10 cellular contexts compared by ENCODE assay signal in genomic region chr1:156584813-156585212, GRCh38. TPM values are rescaled to one million over a fixed set of nuclear protein-coding genes. Genes with fewer than 3 reads are reported as not detected.
DNase-seq lines count a peak whose midpoint lies in the region; ATAC-seq and TF ChIP-seq lines count a peak whose summit lies in the region.
"Had no signal": no experiment of that assay in that cellular context is flagged by ENCODE, and none has a peak within 500 bp of the region (broad histone marks: within the 10 kb centered on the region; RNA-seq: fewer than 3 reads in every experiment).

No MANE protein-coding gene starts in this region.

- no peak for DNase-seq in AG04449 (ENCODE audit: low read depth, low spot score)
- DNase-seq in GM12865 (ENCODE audit: low read depth), result peak; percentile 40
- DNase-seq in NCI-H510A treated with DMSO at 0.1 percent for 48 hours (lab: John Stamatoyannopoulos, UW), result peak; percentile 55
- no peak for DNase-seq in foreskin keratinocyte
- DNase-seq in prostate gland (ENCODE audit: low spot score), result no peak
- no peak for DNase-seq in vagina (ENCODE audit: extremely low spot score in 2 of 2)
- DNase-seq: left lung had no signal

- ATAC-seq in foreskin keratinocyte (peak; percentile 35), HG03571 (IDR thresholded peaks at IDR 0.05; ENCODE audit: unreplicated experiment) (no peak), GM18505 (IDR thresholded peaks at IDR 0.05; ENCODE audit: unreplicated experiment) (no peak)
- ATAC-seq: Right ventricle myocardium inferior had no signal

- H3K36me3 ChIP-seq in prostate gland, result no peaks in the 10 kb centered on the region
- no peaks in the 10 kb centered on the region for H3K36me3 ChIP-seq in vagina
- H3K36me3 ChIP-seq: left lung had no signal

- peak; percentile 30 for TF ChIP-seq CTCF in AG04449 (IDR thresholded peaks at IDR 0.05; ENCODE audit: insufficient read depth, low read length, missing control alignments)
- peak; percentile 56 for TF ChIP-seq CTCF in GM12865 (IDR thresholded peaks at IDR 0.05; ENCODE audit: insufficient read depth, low read depth, low read length, missing control alignments)
- peak; percentile 45 for TF ChIP-seq CTCF in foreskin keratinocyte (conservative IDR thresholded peaks at IDR 0.05)
- no peak for TF ChIP-seq CTCF in prostate gland (IDR thresholded peaks at IDR 0.05)
- TF ChIP-seq CTCF in vagina (IDR thresholded peaks at IDR 0.05), result no peak

- H3K4me1 ChIP-seq in foreskin keratinocyte (no peaks in the 10 kb centered on the region), prostate gland (replicated peaks) (no peaks in the 10 kb centered on the region), vagina (no peaks in the 10 kb centered on the region)

- POLR2A ChIA-PET in AG04449 (lab: Yijun Ruan, JAX), result no interaction called here

- no peak overlapping the region for H3K27ac ChIP-seq in foreskin keratinocyte
- no peak overlapping the region for H3K27ac ChIP-seq in prostate gland
- no peak overlapping the region for H3K27ac ChIP-seq in vagina
- H3K27ac ChIP-seq: left lung had no signal

- 51% methylated on average over 11 of the region's 11 CpGs for WGBS in prostate gland

- CTCF ChIA-PET in AG04449 (lab: Yijun Ruan, JAX), result interaction anchor here (0.7 to 3.4 kb wide), 6 partner anchors 13 to 88 kb away, joined by 3 to 25 read pairs (median 6); partner anchors contain the start of genes GPATCH4 and IQGAP3

- H3K4me3 ChIP-seq in AG04449 (ENCODE audit: low read depth, low read length), result no peak overlapping the region
- no peak overlapping the region for H3K4me3 ChIP-seq in GM12865 (ENCODE audit: low read depth, low read length)
- no peak overlapping the region for H3K4me3 ChIP-seq in prostate gland
- no peak overlapping the region for H3K4me3 ChIP-seq in vagina
- H3K4me3 ChIP-seq: left lung had no signal

- H3K27me3 ChIP-seq in foreskin keratinocyte (no peaks in the 10 kb centered on the region), prostate gland (replicated peaks; ENCODE audit: insufficient read depth) (no peaks in the 10 kb centered on the region), vagina (no peaks in the 10 kb centered on the region)
- H3K27me3 ChIP-seq: left lung had no signal

- H3K9me3 ChIP-seq in prostate gland (no peaks in the 10 kb centered on the region), vagina (no peaks in the 10 kb centered on the region)
- H3K9me3 ChIP-seq: left lung had no signal

- intact Hi-C loops in prostate gland (cut with DNase I) (loop anchor here (5.0 kb wide), 1 partner anchor 37 kb away; no protein-coding TSS in a partner anchor), vagina (cut with DNase I) (loop anchor here (5.0 to 10.0 kb wide), 3 partner anchors 70 to 200 kb away; no protein-coding TSS in a partner anchor)

- TF ChIP-seq POLR2A in prostate gland (IDR thresholded peaks at IDR 0.05), result no peak
- no peak for TF ChIP-seq POLR2A in vagina (IDR thresholded peaks at IDR 0.05)
- TF ChIP-seq POLR2A in GM18505 (IDR thresholded peaks at IDR 0.05; ENCODE audit: borderline replicate concordance, extremely low read depth, insufficient read depth, insufficient read length), result no peak

RNA-seq across cellular contexts. Expression of gene TTC24, which starts 5.3 kb away (rescaled TPM):
- total RNA-seq in foreskin keratinocyte (not detected in 2 replicates), prostate gland (not detected), vagina (not detected)
- not detected in 2 replicates for polyA plus RNA-seq in foreskin keratinocyte
- total RNA-seq: left lung, Right ventricle myocardium inferior had no signal

RNA-seq across cellular contexts. Expression of gene NAXE, which starts 6.8 kb away (rescaled TPM):
- total RNA-seq in foreskin keratinocyte, result 115 and 118 TPM in 2 replicates
- polyA plus RNA-seq in foreskin keratinocyte, result 142 and 149 TPM in 2 replicates
- total RNA-seq in prostate gland, result 100 to 1,000 TPM; 118 to 188 TPM
- total RNA-seq in vagina, result 46.7 TPM

RNA-seq across cellular contexts. Expression of gene IQGAP3, which starts 12.4 kb away (rescaled TPM):
- total RNA-seq in foreskin keratinocyte, result 29.4 and 35.7 TPM in 2 replicates
- 7.8 and 11.3 TPM in 2 replicates for polyA plus RNA-seq in foreskin keratinocyte
- total RNA-seq in prostate gland, result 1 to 10 TPM; 1.5 to 3.0 TPM
- total RNA-seq in vagina, result 2.9 TPM

RNA-seq across cellular contexts. Expression of gene GPATCH4, which starts 16.5 kb away (rescaled TPM):
- total RNA-seq in foreskin keratinocyte (39.3 and 46.8 TPM in 2 replicates), prostate gland (10 to 100 TPM; 20.9 to 27.5 TPM), vagina (25.8 TPM)
- polyA plus RNA-seq in foreskin keratinocyte, result 39.0 and 45.9 TPM in 2 replicates

RNA-seq across cellular contexts. Expression of gene HAPLN2, which starts 34.4 kb away (rescaled TPM):
- total RNA-seq in foreskin keratinocyte (not detected in 2 replicates), prostate gland (10 to 100 TPM in 1 of 2 donors, 1 to 10 TPM in 1; 6.1 to 10.2 TPM), vagina (not detected)
- not detected in 2 replicates for polyA plus RNA-seq in foreskin keratinocyte

Comparison
In these comparisons a context has a peak if more than half of its experiments do, and no peak if none do; other contexts are left out.
1. DNase-seq: peak in GM12865 (single experiment) and NCI-H510A treated with DMSO at 0.1 percent for 48 hours (single experiment); none in AG04449 (single experiment), foreskin keratinocyte (0 of 2), prostate gland (single experiment) and vagina (0 of 2).
2. CTCF ChIP-seq: peak in AG04449 (single experiment), GM12865 (single experiment) and foreskin keratinocyte (single experiment); none in prostate gland (0 of 4) and vagina (0 of 3).